ENCODE assay signal across 1 cellular context in the genomic region with DNA sequence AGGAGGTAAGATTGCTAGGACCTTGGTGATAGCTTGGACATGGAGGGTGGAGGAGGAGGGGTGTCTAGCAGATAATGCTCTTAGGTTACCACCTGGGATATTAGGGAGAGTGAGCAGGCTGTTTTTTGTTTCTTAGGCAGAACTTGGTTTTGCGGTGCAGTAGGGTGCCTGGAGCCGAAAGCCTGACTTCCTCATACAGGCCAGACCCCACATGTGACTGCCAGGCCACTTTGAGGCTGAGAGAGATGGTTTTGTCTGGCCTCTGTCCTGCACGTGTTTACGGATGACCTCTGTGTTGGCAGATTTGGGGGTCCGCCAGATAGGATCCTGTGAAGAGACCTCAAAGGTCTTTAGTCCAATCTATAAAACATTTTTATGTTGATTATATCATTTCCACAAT.
TF ChIP-seq lines count a peak whose summit lies in the region.

No MANE protein-coding gene starts in this region.

TF ChIP-seq in GM12878, 131 proteins besides CTCF, POLR2A, EP300 and RAD21:
- TF ChIP-seq SPI1 (IDR thresholded peaks at IDR 0.05; ENCODE audit: borderline replicate concordance, insufficient read depth, low read depth, low read length): peak; percentile 19; the same call in 1 of the 2 replicates
TF ChIP-seq in GM12878: peak in this region for 1; not testable (repeated sequence) for 130.
